8 cellular contexts compared by ENCODE assay signal in genomic region chr17:21119247-21119944, GRCh38. TPM values are rescaled to one million over a fixed set of nuclear protein-coding genes. Genes with fewer than 3 reads are reported as not detected.
A peak's percentile ranks its signal among the peaks of the same experiment; 100 is the strongest.
DNase-seq lines count a peak whose midpoint lies in the region; ATAC-seq and TF ChIP-seq lines count a peak whose summit lies in the region.

No MANE protein-coding gene starts in this region.

- H3K27ac ChIP-seq in CD4-positive, alpha-beta memory T cell (ENCODE audit: low read depth, low read length), result no peak overlapping the region
- H3K27ac ChIP-seq in lung (ENCODE audit: low read depth in 1 of 2, low read length in 1 of 2), result peak overlapping the region in 1 of 2 donors; percentile 18

- no peaks in the 10 kb centered on the region for H3K36me3 ChIP-seq in CD4-positive, alpha-beta memory T cell (ENCODE audit: insufficient read depth, low read length)
- H3K36me3 ChIP-seq in HAP-1 (replicated peaks) (no peaks in the 10 kb centered on the region), lung (ENCODE audit: control insufficient read depth in 2 of 2, insufficient read depth in 2 of 2, low read length in 2 of 2) (no peaks in the 10 kb centered on the region)

- H3K4me3 Mint-ChIP-seq in CD4-positive, alpha-beta memory T cell, result peak overlapping the region in 2 of 8 donors; percentile 2 to 59
- no peak overlapping the region for H3K4me3 Mint-ChIP-seq in activated CD4-positive, alpha-beta T cell treated with anti-CD3 and anti-CD28 coated beads, Interleukin-2, amount 10 ng/mL, durations not matched to agents 7 days and 5 days

- peak; percentile 82 for ATAC-seq in lung (ENCODE audit: insufficient read depth, low FRiP score)

- H3K27me3 Mint-ChIP-seq in CD4-positive, alpha-beta memory T cell, result peaks cover 1 to 2% of the 10 kb centered on the region in 2 donors
- peaks cover 7% of the 10 kb centered on the region for H3K27me3 Mint-ChIP-seq in activated CD4-positive, alpha-beta T cell treated with anti-CD3 and anti-CD28 coated beads, Interleukin-2, amount 10 ng/mL, durations not matched to agents 7 days and 5 days

- in situ Hi-C loops in HAP-1 (cut with MboI; ENCODE audit: low sequenced_read_pairs), result no loop called here

- peak; percentile 70 to 74 (median 71) for DNase-seq in CD4-positive, alpha-beta memory T cell
- DNase-seq in HAP-1 (ENCODE audit: low spot score in 2 of 2), result peak; percentile 53 to 76
- peak; percentile 50 for DNase-seq in NCI-H460 (ENCODE audit: extremely low read depth, low read depth)
- peak; percentile 77 for DNase-seq in activated CD4-positive, alpha-beta T cell treated with anti-CD3 and anti-CD28 coated beads, Interleukin-2, amount 10 ng/mL, durations not matched to agents 7 days and 5 days
- peak; percentile 61 for DNase-seq in dedifferentiated amniotic fluid mesenchymal stem cell (ENCODE audit: extremely low spot score)
- DNase-seq in lung (ENCODE audit: low spot score), result peak; percentile 71
- DNase-seq in stimulated activated CD4-positive, alpha-beta T cell treated with anti-CD3 and anti-CD28 coated beads, TNF-alpha, amount 100 ng/mL, for 48 hours (ENCODE audit: low read depth in 3 of 3), result peak; percentile 35 to 51 (median 49)
- no peak for DNase-seq in NCI-H187 treated with DMSO at 0.1 percent for 48 hours (lab: John Stamatoyannopoulos, UW)

- H3K9me3 Mint-ChIP-seq in CD4-positive, alpha-beta memory T cell, result no peaks in the 10 kb centered on the region
- H3K9me3 Mint-ChIP-seq in activated CD4-positive, alpha-beta T cell treated with anti-CD3 and anti-CD28 coated beads, Interleukin-2, amount 10 ng/mL, durations not matched to agents 7 days and 5 days, result no peaks in the 10 kb centered on the region

- peak overlapping the region in 2 of 7 donors; percentile 4 to 35 for H3K27ac Mint-ChIP-seq in CD4-positive, alpha-beta memory T cell
- no peak overlapping the region for H3K27ac Mint-ChIP-seq in activated CD4-positive, alpha-beta T cell treated with anti-CD3 and anti-CD28 coated beads, Interleukin-2, amount 10 ng/mL, durations not matched to agents 7 days and 5 days

- POLR2A ChIA-PET in CD4-positive, alpha-beta memory T cell (lab: Charles Lee; ENCODE audit: partially characterized antibody), result interaction anchor here (0.6 to 1.2 kb wide), 3 partner anchors 70 to 394 kb away, joined by 3 to 5 read pairs (median 4); no protein-coding TSS in a partner anchor
- POLR2A ChIA-PET in activated CD4-positive, alpha-beta T cell treated with anti-CD3 and anti-CD28 coated beads, Interleukin-2, amount 10 ng/mL, durations not matched to agents 7 days and 5 days (lab: Charles Lee), result no interaction called here

- TF ChIP-seq CTCF in lung (IDR thresholded peaks at IDR 0.05; ENCODE audit: control extremely low read depth, extremely low read depth), result peak; percentile 87

- CTCF ChIA-PET in CD4-positive, alpha-beta memory T cell (lab: Charles Lee; ENCODE audit: partially characterized antibody), result interaction anchor here (0.7 to 8.8 kb wide), 21 partner anchors 9 to 661 kb away, joined by 3 to 180 read pairs (median 5); partner anchors contain the start of genes NATD1, TMEM11 and USP22
- CTCF ChIA-PET in activated CD4-positive, alpha-beta T cell treated with anti-CD3 and anti-CD28 coated beads, Interleukin-2, amount 10 ng/mL, durations not matched to agents 7 days and 5 days (lab: Charles Lee), result interaction anchor here (0.6 to 1.5 kb wide), 9 partner anchors 9 to 392 kb away, joined by 3 to 9 read pairs (median 3); partner anchors contain the start of gene TMEM11

- H3K27me3 ChIP-seq in CD4-positive, alpha-beta memory T cell (ENCODE audit: insufficient read depth, low read length), result no peaks in the 10 kb centered on the region
- H3K27me3 ChIP-seq in HAP-1 (ENCODE audit: low read depth), result no peaks in the 10 kb centered on the region
- no peaks in the 10 kb centered on the region for H3K27me3 ChIP-seq in lung (ENCODE audit: control insufficient read depth, insufficient read depth)

- peaks cover 6 to 14% (median 8%) of the 10 kb centered on the region in 4 donors for H3K4me1 Mint-ChIP-seq in CD4-positive, alpha-beta memory T cell
- H3K4me1 Mint-ChIP-seq in activated CD4-positive, alpha-beta T cell treated with anti-CD3 and anti-CD28 coated beads, Interleukin-2, amount 10 ng/mL, durations not matched to agents 7 days and 5 days, result peaks cover 10% of the 10 kb centered on the region

- no peaks in the 10 kb centered on the region for H3K9me3 ChIP-seq in CD4-positive, alpha-beta memory T cell (ENCODE audit: control insufficient read depth in 1 of 2, low read length in 2 of 2)
- H3K9me3 ChIP-seq in HAP-1 (no peaks in the 10 kb centered on the region), lung (ENCODE audit: control insufficient read depth in 2 of 2, insufficient read depth in 1 of 2, low read length in 1 of 2) (no peaks in the 10 kb centered on the region)

- 31 to 35% methylated on average over 25 of the region's 25 CpGs for WGBS in lung, 2 donors

- no peak overlapping the region for H3K4me3 ChIP-seq in CD4-positive, alpha-beta memory T cell (ENCODE audit: low read length in 2 of 2)
- H3K4me3 ChIP-seq in HAP-1 (no peak overlapping the region), lung (no peak overlapping the region)

- H3K36me3 Mint-ChIP-seq in CD4-positive, alpha-beta memory T cell, result no peaks in the 10 kb centered on the region
- H3K36me3 Mint-ChIP-seq in activated CD4-positive, alpha-beta T cell treated with anti-CD3 and anti-CD28 coated beads, Interleukin-2, amount 10 ng/mL, durations not matched to agents 7 days and 5 days (ENCODE audit: low read depth), result no peaks in the 10 kb centered on the region

- intact Hi-C loops in CD4-positive, alpha-beta memory T cell (cut with micrococcal nuclease), result loop anchor here (1.0 to 2.0 kb wide), 5 partner anchors 95 to 392 kb away; partner anchors contain the start of gene TMEM11

- H3K4me1 ChIP-seq in CD4-positive, alpha-beta memory T cell (ENCODE audit: insufficient read depth, low read length), result peaks cover 3% of the 10 kb centered on the region
- no peaks in the 10 kb centered on the region for H3K4me1 ChIP-seq in HAP-1
- no peaks in the 10 kb centered on the region for H3K4me1 ChIP-seq in lung (ENCODE audit: control insufficient read depth in 2 of 2, insufficient read depth in 2 of 2, low read length in 2 of 2)

RNA-seq across cellular contexts. Expression of gene DHRS7B, which starts 7.4 kb away (rescaled TPM):
- 1 to 10 TPM; 8.2 to 9.5 TPM for total RNA-seq in CD4-positive, alpha-beta memory T cell
- 10 to 100 TPM; 10.0 to 10.5 TPM for polyA plus RNA-seq in CD4-positive, alpha-beta memory T cell
- total RNA-seq in NCI-H460 (2014; rRNA removed; shearing (Covaris generic)), result 11.9 and 14.6 TPM in 2 replicates
- 7.7 and 18.8 TPM in 2 replicates for polyA plus RNA-seq in NCI-H460 (2014; cell fraction: nucleus; rRNA removed)
- 10 to 100 TPM; 14.1 to 14.7 TPM for total RNA-seq in activated CD4-positive, alpha-beta T cell treated with anti-CD3 and anti-CD28 coated beads, Interleukin-2, amount 10 ng/mL, durations not matched to agents 7 days and 5 days
- 10 to 100 TPM; 19.4 to 26.1 TPM for total RNA-seq in lung
- 10 to 100 TPM; 37.3 to 55.6 TPM for polyA plus RNA-seq in lung
